ENCODE assay signal across 17 cellular contexts in genomic region chr6:149362289-149362688, GRCh38. TPM values are rescaled to one million over a fixed set of nuclear protein-coding genes. Genes with fewer than 3 reads are reported as not detected.
A peak's percentile ranks its signal among the peaks of the same experiment; 100 is the strongest.
DNase-seq lines count a peak whose midpoint lies in the region; ATAC-seq and TF ChIP-seq lines count a peak whose summit lies in the region.
"Had no signal": no experiment of that assay in that cellular context is flagged by ENCODE, and none has a peak within 500 bp of the region (broad histone marks: within the 10 kb centered on the region; RNA-seq: fewer than 3 reads in every experiment).

No MANE protein-coding gene starts in this region.

- H3K27me3 Mint-ChIP-seq in CD4-positive, CD25-positive, alpha-beta regulatory T cell = no peaks in the 10 kb centered on the region
- no peaks in the 10 kb centered on the region for H3K27me3 Mint-ChIP-seq in nephron progenitor cell (ENCODE audit: low read depth, poor library complexity)
- H3K27me3 Mint-ChIP-seq: type B pancreatic cell had no signal

- no peaks in the 10 kb centered on the region for H3K9me3 ChIP-seq in CD4-positive, CD25-positive, alpha-beta regulatory T cell (ENCODE audit: control insufficient read depth in 2 of 2, low read length in 2 of 2)
- peaks cover 5% of the 10 kb centered on the region for H3K9me3 ChIP-seq in RWPE2 (ENCODE audit: severe bottlenecking)
- H3K9me3 ChIP-seq: pancreas, SK-N-SH had no signal

- ATAC-seq in CD4-positive, CD25-positive, alpha-beta regulatory T cell (ENCODE audit: low read depth in 2 of 2) = no peak
- ATAC-seq in RWPE2 (ENCODE audit: low read depth) = peak; percentile 52; the same call in 1 of the 3 replicates
- ATAC-seq in GM21786 (IDR thresholded peaks at IDR 0.05; ENCODE audit: unreplicated experiment) = no peak
- ATAC-seq: pancreas had no signal

- TF ChIP-seq CTCF in RWPE2 (IDR thresholded peaks at IDR 0.05; ENCODE audit: poor library complexity, severe bottlenecking) (no peak), epithelial cell of esophagus (IDR thresholded peaks at IDR 0.05; ENCODE audit: insufficient read depth, low read depth, low read length, missing control alignments) (no peak), nephron progenitor cell (IDR thresholded peaks at IDR 0.05) (no peak)

- peak overlapping the region; percentile 32 to 71 (median 48) for H3K27ac Mint-ChIP-seq in CD4-positive, CD25-positive, alpha-beta regulatory T cell
- H3K27ac Mint-ChIP-seq in nephron progenitor cell = no peak overlapping the region

- H3K36me3 Mint-ChIP-seq in CD4-positive, CD25-positive, alpha-beta regulatory T cell = peaks cover 31% of the 10 kb centered on the region
- H3K36me3 Mint-ChIP-seq in nephron progenitor cell (ENCODE audit: low read depth) = peaks cover 44% of the 10 kb centered on the region

- no peaks in the 10 kb centered on the region for H3K27me3 ChIP-seq in CD4-positive, CD25-positive, alpha-beta regulatory T cell (ENCODE audit: control insufficient read depth, insufficient read depth, low read length)
- H3K27me3 ChIP-seq in RWPE2 (ENCODE audit: insufficient read depth, poor library complexity, severe bottlenecking) = no peaks in the 10 kb centered on the region
- H3K27me3 ChIP-seq: BLaER1 treated with 17β-estradiol and CSF1 and Interleukin-3, amounts not matched to agents 10 nM and 100 nM; pancreas had no signal

- H3K4me3 Mint-ChIP-seq in CD4-positive, CD25-positive, alpha-beta regulatory T cell = peak overlapping the region in 2 of 4 donors; percentile 35 to 38
- H3K4me3 Mint-ChIP-seq in nephron progenitor cell = no peak overlapping the region
- H3K4me3 Mint-ChIP-seq: type B pancreatic cell had no signal

- peak overlapping the region; percentile 33 for H3K4me3 ChIP-seq in CD4-positive, CD25-positive, alpha-beta regulatory T cell (ENCODE audit: low read depth, low read length)
- H3K4me3 ChIP-seq in RWPE2 (ENCODE audit: severe bottlenecking) = no peak overlapping the region
- H3K4me3 ChIP-seq in epithelial cell of esophagus (ENCODE audit: low read length) = no peak overlapping the region
- H3K4me3 ChIP-seq: BLaER1 treated with 17β-estradiol and CSF1 and Interleukin-3, amounts not matched to agents 10 nM and 100 nM; pancreas had no signal

- peaks cover 18% of the 10 kb centered on the region for H3K36me3 ChIP-seq in CD4-positive, CD25-positive, alpha-beta regulatory T cell (ENCODE audit: control insufficient read depth, insufficient read depth, low read length)
- H3K36me3 ChIP-seq in RWPE2 (ENCODE audit: low read depth) = peaks cover 4% of the 10 kb centered on the region
- H3K36me3 ChIP-seq: pancreas had no signal

- H3K27ac ChIP-seq in CD4-positive, CD25-positive, alpha-beta regulatory T cell (ENCODE audit: insufficient read depth, low read length, poor library complexity, severe bottlenecking) = peak overlapping the region; percentile 26
- H3K27ac ChIP-seq in RWPE2 (ENCODE audit: poor library complexity, severe bottlenecking) = peak overlapping the region; percentile 9
- H3K27ac ChIP-seq: BLaER1 treated with 17β-estradiol and CSF1 and Interleukin-3, amounts not matched to agents 10 nM and 100 nM; pancreas had no signal

- H3K4me1 ChIP-seq in CD4-positive, CD25-positive, alpha-beta regulatory T cell (ENCODE audit: control insufficient read depth, insufficient read depth, low read length, poor library complexity, severe bottlenecking) = peaks cover 81% of the 10 kb centered on the region
- H3K4me1 ChIP-seq in RWPE2 (ENCODE audit: insufficient read depth, poor library complexity, severe bottlenecking) = peaks cover 18% of the 10 kb centered on the region

- H3K4me1 Mint-ChIP-seq in CD4-positive, CD25-positive, alpha-beta regulatory T cell = peaks cover 59 to 81% (median 63%) of the 10 kb centered on the region in 4 donors
- no peaks in the 10 kb centered on the region for H3K4me1 Mint-ChIP-seq in nephron progenitor cell

- peak; percentile 55 for DNase-seq in NCI-H82 (lab: John Stamatoyannopoulos, UW)
- no peak for DNase-seq in NCI-H82 treated with DMSO at 0.1 percent for 48 hours (lab: John Stamatoyannopoulos, UW; ENCODE audit: unreplicated experiment)
- no peak for DNase-seq in CD4-positive, CD25-positive, alpha-beta regulatory T cell
- no peak for DNase-seq in RWPE2 (ENCODE audit: low spot score)
- peak; percentile 36 for DNase-seq in epithelial cell of esophagus (ENCODE audit: low read depth)
- no peak for DNase-seq in nephron progenitor cell
- no peak for DNase-seq in kidney glomerular epithelial cell (lab: John Stamatoyannopoulos, UW)
- DNase-seq: 8988T, foreskin melanocyte, NCI-H526, OCI-M1, pancreas, SK-N-SH had no signal

- H3K9me3 Mint-ChIP-seq in CD4-positive, CD25-positive, alpha-beta regulatory T cell = peaks cover 0 to 10% (median 2%) of the 10 kb centered on the region in 7 donors
- peaks cover 4% of the 10 kb centered on the region for H3K9me3 Mint-ChIP-seq in nephron progenitor cell

RNA-seq across cellular contexts. Expression of gene SUMO4, which starts 37.8 kb away (rescaled TPM):
- 9.0 TPM for total RNA-seq in CD4-positive, CD25-positive, alpha-beta regulatory T cell
- 1 to 10 TPM in 2 of 4 donors, under 1 TPM in 2; 0.38 to 1.6 (median 0.93) TPM for polyA plus RNA-seq in CD4-positive, CD25-positive, alpha-beta regulatory T cell
- polyA plus RNA-seq: adipose tissue, SK-N-SH had no signal

RNA-seq across cellular contexts. Expression of gene TAB2, which starts 44.8 kb away (rescaled TPM):
- 180 TPM for total RNA-seq in CD4-positive, CD25-positive, alpha-beta regulatory T cell
- 10 to 100 TPM; 21.6 to 26.8 (median 22.0) TPM for polyA plus RNA-seq in CD4-positive, CD25-positive, alpha-beta regulatory T cell

Comparison
In these comparisons a context has a peak if more than half of its experiments do, and no peak if none do; other contexts are left out.
1. DNase-seq: peak in NCI-H82 (single experiment) and epithelial cell of esophagus (single experiment); none in NCI-H82 treated with DMSO at 0.1 percent for 48 hours (single experiment), CD4-positive, CD25-positive, alpha-beta regulatory T cell (0 of 3), RWPE2 (single experiment), nephron progenitor cell (single experiment) and kidney glomerular epithelial cell (single experiment).